ENCODE assay signal across 1 cellular context in genomic region chr22:38974170-38974825, GRCh38.
TF ChIP-seq lines count a peak whose summit lies in the region.

No MANE protein-coding gene starts in this region.

TF ChIP-seq in GM23338, 12 proteins besides CTCF, POLR2A, EP300 and RAD21 (continued from another document):
- TF ChIP-seq ZNF462 (CRISPR knock-in tag; IDR thresholded peaks at IDR 0.05) = no peak
- no peak for TF ChIP-seq ZNF331 (CRISPR knock-in tag; IDR thresholded peaks at IDR 0.05; ENCODE audit: low read depth)
- TF ChIP-seq NANOG (IDR thresholded peaks at IDR 0.05; ENCODE audit: borderline replicate concordance) = no peak
- TF ChIP-seq ZNF114 (CRISPR knock-in tag; IDR thresholded peaks at IDR 0.05) = no peak
- no peak for TF ChIP-seq POLR2AphosphoS5 (IDR thresholded peaks at IDR 0.05; ENCODE audit: low read depth)
- TF ChIP-seq CREB1 (CRISPR knock-in tag; IDR thresholded peaks at IDR 0.05; ENCODE audit: low read depth) = no peak
- no peak for TF ChIP-seq REST (IDR thresholded peaks at IDR 0.05; ENCODE audit: unreplicated experiment)
- TF ChIP-seq EZH2 (IDR thresholded peaks at IDR 0.05; ENCODE audit: low read depth, unreplicated experiment) = no peak
- no peak for TF ChIP-seq EZH2phosphoT487 (IDR thresholded peaks at IDR 0.05; ENCODE audit: unreplicated experiment)
- TF ChIP-seq JUNB (IDR thresholded peaks at IDR 0.05; ENCODE audit: unreplicated experiment) = no peak
